8 cellular contexts compared by ENCODE assay signal in the genomic region with DNA sequence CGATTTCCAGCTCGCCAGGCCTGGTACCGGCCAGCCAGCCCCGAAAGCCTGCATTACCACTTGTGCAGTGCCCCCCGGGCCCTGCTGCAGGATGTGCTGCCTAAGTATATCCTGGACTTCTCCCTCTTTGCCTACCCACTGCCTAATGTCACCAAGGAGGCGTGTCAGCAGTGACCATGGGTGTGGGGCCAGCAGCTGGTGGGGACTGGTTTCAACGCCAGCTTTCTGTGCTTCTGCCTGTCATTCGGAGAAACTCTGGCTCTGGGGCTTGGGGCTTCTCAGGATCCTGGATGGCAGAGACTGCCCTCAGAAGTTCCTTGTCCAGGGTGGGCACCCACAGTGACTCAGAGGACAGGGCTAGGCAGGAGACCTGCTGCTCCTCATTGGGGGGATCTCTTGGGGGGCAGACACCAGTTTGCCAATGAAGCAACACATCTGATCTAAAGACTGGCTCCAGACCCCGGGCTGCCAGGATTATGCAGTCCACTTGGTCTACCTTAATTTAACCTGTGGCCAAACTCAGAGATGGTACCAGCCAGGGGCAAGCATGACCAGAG. TPM values are rescaled to one million over a fixed set of nuclear protein-coding genes. Genes with fewer than 3 reads are reported as not detected.
DNase-seq lines count a peak whose midpoint lies in the region; ATAC-seq and TF ChIP-seq lines count a peak whose summit lies in the region.

No MANE protein-coding gene starts in this region.

- H3K4me3 ChIP-seq in SJCRH30: peak overlapping the region; percentile 100
- H3K4me3 ChIP-seq in esophagus squamous epithelium: peak overlapping the region in 3 of 4 donors; percentile 77 to 95 (median 82)
- peak overlapping the region; percentile 66 for H3K4me3 ChIP-seq in skeletal muscle cell (ENCODE audit: low read depth, low read length)

- DNase-seq in GM20000 (ENCODE audit: low spot score) (peak; percentile 10), SJCRH30 (no peak), esophagus squamous epithelium (lab: John Stamatoyannopoulos, UW) (no peak), skeletal muscle cell (ENCODE audit: low read depth) (no peak), HK-2 (ENCODE audit: unreplicated experiment) (no peak), amniotic stem cell (lab: John Stamatoyannopoulos, UW) (no peak)
- no peak for DNase-seq in stimulated activated CD4-positive, alpha-beta T cell treated with anti-CD3 and anti-CD28 coated beads, Interleukin-4, amount 100 ng/mL, for 24 hours

- intact Hi-C loops in esophagus squamous epithelium (cut with DNase I): no loop called here

- TF ChIP-seq POLR2A in esophagus squamous epithelium (IDR thresholded peaks at IDR 0.05): no peak

- no peaks in the 10 kb centered on the region for H3K9me3 ChIP-seq in SJCRH30 (replicated peaks)
- H3K9me3 ChIP-seq in esophagus squamous epithelium: no peaks in the 10 kb centered on the region

- TF ChIP-seq CTCF in GM20000 (IDR thresholded peaks at IDR 0.05; ENCODE audit: extremely low read depth, missing control alignments) (no peak), esophagus squamous epithelium (IDR thresholded peaks at IDR 0.05) (no peak)

- H3K36me3 ChIP-seq in SJCRH30: no peaks in the 10 kb centered on the region
- H3K36me3 ChIP-seq in esophagus squamous epithelium: peaks cover 0 to under 1% (median 0%) of the 10 kb centered on the region in 3 donors

- H3K27me3 ChIP-seq in SJCRH30 (no peaks in the 10 kb centered on the region), esophagus squamous epithelium (no peaks in the 10 kb centered on the region)

- H3K27ac ChIP-seq in SJCRH30: peak overlapping the region; percentile 84; the same call in 1 of the 2 replicates
- H3K27ac ChIP-seq in esophagus squamous epithelium: peak overlapping the region in 1 of 4 donors; percentile 94

- H3K4me1 ChIP-seq in SJCRH30 (peaks cover 17% of the 10 kb centered on the region), esophagus squamous epithelium (peaks cover 16 to 33% (median 17%) of the 10 kb centered on the region in 3 donors)

- WGBS in esophagus squamous epithelium, 2 donors: 0 to 40% methylated on average over 1 of the region's 9 CpGs

- ATAC-seq in HG03354 (IDR thresholded peaks at IDR 0.05; ENCODE audit: poor library complexity, severe bottlenecking, unreplicated experiment): no peak

RNA-seq across cellular contexts. Expression of gene CHST14, which starts 1.5 kb away (rescaled TPM):
- total RNA-seq in SJCRH30 (2014; rRNA removed; shearing (Covaris generic)): 36.7 and 39.4 TPM in 2 replicates
- 1 to 10 TPM; 2.9 to 7.4 (median 5.2) TPM for total RNA-seq in esophagus squamous epithelium

RNA-seq across cellular contexts. Expression of gene BAHD1, which starts 31.5 kb away (rescaled TPM):
- total RNA-seq in SJCRH30 (2014; rRNA removed; shearing (Covaris generic)): 10.9 and 11.0 TPM in 2 replicates
- 10 to 100 TPM in 2 of 4 donors, 1 to 10 TPM in 2; 6.0 to 13.1 (median 9.8) TPM for total RNA-seq in esophagus squamous epithelium
